ENCODE assay signal across 11 cellular contexts in genomic region chr14:68519788-68520187, GRCh38.
A peak's percentile ranks its signal among the peaks of the same experiment; 100 is the strongest.
DNase-seq lines count a peak whose midpoint lies in the region; ATAC-seq and TF ChIP-seq lines count a peak whose summit lies in the region.
"Had no signal": no experiment of that assay in that cellular context is flagged by ENCODE, and none has a peak within 500 bp of the region (broad histone marks: within the 10 kb centered on the region; RNA-seq: fewer than 3 reads in every experiment).

No MANE protein-coding gene starts in this region.

- H3K9me3 Mint-ChIP-seq in dendritic cell treated with granulocyte-macrophage colony-stimulating factor and Interleukin-4, amounts not matched to agents 40 ng/mL and 50 ng/mL, for 4 days: no peaks in the 10 kb centered on the region

- H3K27me3 Mint-ChIP-seq in dendritic cell treated with granulocyte-macrophage colony-stimulating factor and Interleukin-4, amounts not matched to agents 40 ng/mL and 50 ng/mL, for 4 days: peaks cover 6% of the 10 kb centered on the region

- in situ Hi-C loops in GM13976 (cut with MboI; ENCODE audit: low sequenced_read_pairs, unreplicated experiment): no loop called here

- peak; percentile 76 for ATAC-seq in HG02571 (IDR thresholded peaks at IDR 0.05; ENCODE audit: unreplicated experiment)
- no peak for ATAC-seq in HG02973 (IDR thresholded peaks at IDR 0.05; ENCODE audit: unreplicated experiment)
- ATAC-seq: stimulated activated naive CD8-positive, alpha-beta T cell treated with anti-CD3 and anti-CD28 coated beads, Interleukin-15, Interleukin-2, amounts not matched to agents 100 U/mL and 50 U/mL, for 24 hours had no signal

- H3K4me3 Mint-ChIP-seq in dendritic cell treated with granulocyte-macrophage colony-stimulating factor and Interleukin-4, amounts not matched to agents 40 ng/mL and 50 ng/mL, for 4 days: no peak overlapping the region

- peak overlapping the region; percentile 46 for H3K27ac Mint-ChIP-seq in dendritic cell treated with granulocyte-macrophage colony-stimulating factor and Interleukin-4, amounts not matched to agents 40 ng/mL and 50 ng/mL, for 4 days

- peak overlapping the region in 16 of 21 experiments; percentile 25 to 90 (median 80) for H3K27ac ChIP-seq in skin epidermis
- H3K27ac ChIP-seq: cardiac muscle cell had no signal

- H3K4me1 Mint-ChIP-seq in dendritic cell treated with granulocyte-macrophage colony-stimulating factor and Interleukin-4, amounts not matched to agents 40 ng/mL and 50 ng/mL, for 4 days (ENCODE audit: low read depth): peaks cover 37% of the 10 kb centered on the region

- H3K36me3 Mint-ChIP-seq in dendritic cell treated with granulocyte-macrophage colony-stimulating factor and Interleukin-4, amounts not matched to agents 40 ng/mL and 50 ng/mL, for 4 days (ENCODE audit: low read depth): no peaks in the 10 kb centered on the region

- TF ChIP-seq CTCF in GM13976 (IDR thresholded peaks at IDR 0.05; ENCODE audit: borderline replicate concordance, control extremely low read depth, extremely low read depth, insufficient read depth, missing control alignments): no peak

- no peak overlapping the region for H3K4me3 ChIP-seq in skin epidermis
- H3K4me3 ChIP-seq: cardiac muscle cell had no signal

- intact Hi-C loops in dendritic cell treated with granulocyte-macrophage colony-stimulating factor and Interleukin-4, amounts not matched to agents 40 ng/mL and 50 ng/mL, for 4 days (cut with micrococcal nuclease): no loop called here

- peak; percentile 50 for DNase-seq in GM13976 (ENCODE audit: low spot score)
- DNase-seq in NCI-H82 treated with DMSO at 0.1 percent for 48 hours (lab: John Stamatoyannopoulos, UW; ENCODE audit: unreplicated experiment): no peak
- DNase-seq in NCI-H226: no peak
- DNase-seq in activated effector memory CD4-positive, alpha-beta T cell treated with Interleukin-2 at 50 U/mL for 16 hours: no peak
- DNase-seq: NCI-H1105 treated with DMSO at 0.1 percent for 48 hours; stimulated activated naive CD8-positive, alpha-beta T cell treated with anti-CD3 and anti-CD28 coated beads, Interleukin-15, Interleukin-2, amounts not matched to agents 100 U/mL and 50 U/mL, for 24 hours had no signal
